In genomic region chr14:81200041-81200440, GRCh38 we compare ENCODE assay signal across 19 cellular contexts. TPM values are rescaled to one million over a fixed set of nuclear protein-coding genes. Genes with fewer than 3 reads are reported as not detected.
A peak's percentile ranks its signal among the peaks of the same experiment; 100 is the strongest.
DNase-seq lines count a peak whose midpoint lies in the region; TF ChIP-seq lines count a peak whose summit lies in the region.
"Had no signal": no experiment of that assay in that cellular context is flagged by ENCODE, and none has a peak within 500 bp of the region (broad histone marks: within the 10 kb centered on the region; RNA-seq: fewer than 3 reads in every experiment).

No MANE protein-coding gene starts in this region.

- H3K27me3 Mint-ChIP-seq in activated naive CD8-positive, alpha-beta T cell treated with anti-CD3 and anti-CD28 coated beads for 36 hours: no peaks in the 10 kb centered on the region
- H3K27me3 Mint-ChIP-seq in stimulated activated naive CD8-positive, alpha-beta T cell treated with anti-CD3 and anti-CD28 coated beads, Interleukin-15, Interleukin-2, amounts not matched to agents 100 ng/mL and 50 ng/mL, for 24 hours: no peaks in the 10 kb centered on the region
- no peaks in the 10 kb centered on the region for H3K27me3 Mint-ChIP-seq in CD14-positive monocyte (ENCODE audit: low read depth in 3 of 3)
- H3K27me3 Mint-ChIP-seq: memory B cell had no signal

- peak overlapping the region; percentile 4; the same call in 1 of the 2 replicates for H3K27ac ChIP-seq in OCI-LY3 (ENCODE audit: low read length)
- no peak overlapping the region for H3K27ac ChIP-seq in ascending aorta
- H3K27ac ChIP-seq: esophagus muscularis mucosa, neural progenitor cell, VCaP had no signal

- H3K27me3 ChIP-seq in OCI-LY3 (ENCODE audit: low read depth, low read length) (no peaks in the 10 kb centered on the region), ascending aorta (no peaks in the 10 kb centered on the region)
- H3K27me3 ChIP-seq: esophagus muscularis mucosa, neural progenitor cell had no signal

- peak overlapping the region; percentile 66 for H3K27ac Mint-ChIP-seq in activated naive CD8-positive, alpha-beta T cell treated with anti-CD3 and anti-CD28 coated beads for 36 hours
- peak overlapping the region; percentile 79 for H3K27ac Mint-ChIP-seq in stimulated activated naive CD8-positive, alpha-beta T cell treated with anti-CD3 and anti-CD28 coated beads, Interleukin-15, Interleukin-2, amounts not matched to agents 100 ng/mL and 50 ng/mL, for 24 hours
- H3K27ac Mint-ChIP-seq in CD14-positive monocyte: peak overlapping the region in 1 of 7 donors; percentile 80
- H3K27ac Mint-ChIP-seq: memory B cell, neural progenitor cell had no signal

- H3K36me3 Mint-ChIP-seq in activated naive CD8-positive, alpha-beta T cell treated with anti-CD3 and anti-CD28 coated beads for 36 hours: peaks cover 37% of the 10 kb centered on the region
- peaks cover 76% of the 10 kb centered on the region for H3K36me3 Mint-ChIP-seq in stimulated activated naive CD8-positive, alpha-beta T cell treated with anti-CD3 and anti-CD28 coated beads, Interleukin-15, Interleukin-2, amounts not matched to agents 100 ng/mL and 50 ng/mL, for 24 hours (ENCODE audit: low read depth)
- H3K36me3 Mint-ChIP-seq in CD14-positive monocyte: peaks cover 52 to 60% of the 10 kb centered on the region in 2 donors

- TF ChIP-seq CTCF in OCI-LY3 (IDR thresholded peaks at IDR 0.05; ENCODE audit: low read depth, low read length): no peak
- TF ChIP-seq CTCF in CD14-positive monocyte (IDR thresholded peaks at IDR 0.05): no peak
- no peak for TF ChIP-seq CTCF in ascending aorta (IDR thresholded peaks at IDR 0.05)

- peaks cover 42% of the 10 kb centered on the region for H4K20me1 ChIP-seq in OCI-LY3 (ENCODE audit: insufficient read depth, low read length)

- H3K4me1 ChIP-seq in OCI-LY3 (ENCODE audit: low read length): peaks cover 18% of the 10 kb centered on the region
- H3K4me1 ChIP-seq in ascending aorta: no peaks in the 10 kb centered on the region
- H3K4me1 ChIP-seq: neural progenitor cell had no signal

- intact Hi-C loops in CD14-positive monocyte (cut with micrococcal nuclease) (no loop called here), ascending aorta (cut with DNase I) (no loop called here)

- peaks cover 20% of the 10 kb centered on the region for H3K4me1 Mint-ChIP-seq in activated naive CD8-positive, alpha-beta T cell treated with anti-CD3 and anti-CD28 coated beads for 36 hours
- H3K4me1 Mint-ChIP-seq in stimulated activated naive CD8-positive, alpha-beta T cell treated with anti-CD3 and anti-CD28 coated beads, Interleukin-15, Interleukin-2, amounts not matched to agents 100 ng/mL and 50 ng/mL, for 24 hours (ENCODE audit: low read depth): peaks cover 21% of the 10 kb centered on the region
- H3K4me1 Mint-ChIP-seq in CD14-positive monocyte: no peaks in the 10 kb centered on the region
- H3K4me1 Mint-ChIP-seq: neural progenitor cell had no signal

- DNase-seq in activated naive CD4-positive, alpha-beta T cell treated with Interleukin-2 at 50 U/mL for 16 hours: peak; percentile 14
- DNase-seq in activated naive CD4-positive, alpha-beta T cell treated with anti-CD3 and anti-CD28 coated beads, Interleukin-2, amount 50 U/mL, for 16 hours: no peak
- DNase-seq in activated naive CD8-positive, alpha-beta T cell treated with anti-CD3 and anti-CD28 coated beads for 36 hours: no peak
- no peak for DNase-seq in DMS 273 treated with DMSO at 0.1 percent for 48 hours (lab: John Stamatoyannopoulos, UW)
- no peak for DNase-seq in CD14-positive monocyte (ENCODE audit: low spot score)
- DNase-seq in ascending aorta (ENCODE audit: low spot score in 2 of 2): no peak
- DNase-seq: head of caudate nucleus; islet precursor cell; NCI-H146; NCI-H446; right cardiac atrium; stimulated activated CD4-positive, alpha-beta T cell treated with anti-CD3 and anti-CD28 coated beads, Interleukin-2, amount 100 ng/mL, for 24 hours; trophoblast cell had no signal

- peaks cover under 1% of the 10 kb centered on the region for H3K79me2 ChIP-seq in OCI-LY3 (ENCODE audit: low read length)

- H3K9me3 ChIP-seq in OCI-LY3 (ENCODE audit: insufficient read depth, low read length) (no peaks in the 10 kb centered on the region), ascending aorta (no peaks in the 10 kb centered on the region)
- H3K9me3 ChIP-seq: esophagus muscularis mucosa had no signal

- H3K4me3 ChIP-seq in OCI-LY3 (ENCODE audit: low read length) (no peak overlapping the region), ascending aorta (no peak overlapping the region)
- H3K4me3 ChIP-seq: esophagus muscularis mucosa, neural progenitor cell had no signal

- H3K36me3 ChIP-seq in OCI-LY3 (replicated peaks; ENCODE audit: low read depth, low read length) (peaks cover 74% of the 10 kb centered on the region), ascending aorta (peaks cover 36 to 71% of the 10 kb centered on the region in 2 donors)

- H2AFZ ChIP-seq in OCI-LY3 (ENCODE audit: low read depth, low read length): no peak overlapping the region
- H2AFZ ChIP-seq: neural progenitor cell had no signal

- no peaks in the 10 kb centered on the region for H3K9me3 Mint-ChIP-seq in activated naive CD8-positive, alpha-beta T cell treated with anti-CD3 and anti-CD28 coated beads for 36 hours
- no peaks in the 10 kb centered on the region for H3K9me3 Mint-ChIP-seq in stimulated activated naive CD8-positive, alpha-beta T cell treated with anti-CD3 and anti-CD28 coated beads, Interleukin-15, Interleukin-2, amounts not matched to agents 100 ng/mL and 50 ng/mL, for 24 hours
- H3K9me3 Mint-ChIP-seq in CD14-positive monocyte: no peaks in the 10 kb centered on the region
- H3K9me3 Mint-ChIP-seq: memory B cell, neural progenitor cell had no signal

- H3K4me2 ChIP-seq in OCI-LY3 (ENCODE audit: low read length): peak overlapping the region; percentile 41
- H3K4me2 ChIP-seq: neural progenitor cell had no signal

- no peak overlapping the region for H3K4me3 Mint-ChIP-seq in activated naive CD8-positive, alpha-beta T cell treated with anti-CD3 and anti-CD28 coated beads for 36 hours
- peak overlapping the region; percentile 7 for H3K4me3 Mint-ChIP-seq in stimulated activated naive CD8-positive, alpha-beta T cell treated with anti-CD3 and anti-CD28 coated beads, Interleukin-15, Interleukin-2, amounts not matched to agents 100 ng/mL and 50 ng/mL, for 24 hours
- no peak overlapping the region for H3K4me3 Mint-ChIP-seq in CD14-positive monocyte
- H3K4me3 Mint-ChIP-seq: memory B cell, neural progenitor cell had no signal

- H3K9ac ChIP-seq in OCI-LY3 (ENCODE audit: low read length): no peak overlapping the region
- H3K9ac ChIP-seq: neural progenitor cell had no signal

RNA-seq across cellular contexts. Expression of gene GTF2A1, which starts 20.7 kb away (rescaled TPM):
- total RNA-seq in activated naive CD8-positive, alpha-beta T cell treated with anti-CD3 and anti-CD28 coated beads for 36 hours: 10 to 100 TPM; 42.5 TPM
- polyA plus RNA-seq in CD14-positive monocyte: 10 to 100 TPM in 1 of 2 donors, 1 to 10 TPM in 1; 7.9 to 15.8 TPM
- 47.9 TPM for total RNA-seq in ascending aorta
